15 cellular contexts compared by ENCODE assay signal in the genomic region with DNA sequence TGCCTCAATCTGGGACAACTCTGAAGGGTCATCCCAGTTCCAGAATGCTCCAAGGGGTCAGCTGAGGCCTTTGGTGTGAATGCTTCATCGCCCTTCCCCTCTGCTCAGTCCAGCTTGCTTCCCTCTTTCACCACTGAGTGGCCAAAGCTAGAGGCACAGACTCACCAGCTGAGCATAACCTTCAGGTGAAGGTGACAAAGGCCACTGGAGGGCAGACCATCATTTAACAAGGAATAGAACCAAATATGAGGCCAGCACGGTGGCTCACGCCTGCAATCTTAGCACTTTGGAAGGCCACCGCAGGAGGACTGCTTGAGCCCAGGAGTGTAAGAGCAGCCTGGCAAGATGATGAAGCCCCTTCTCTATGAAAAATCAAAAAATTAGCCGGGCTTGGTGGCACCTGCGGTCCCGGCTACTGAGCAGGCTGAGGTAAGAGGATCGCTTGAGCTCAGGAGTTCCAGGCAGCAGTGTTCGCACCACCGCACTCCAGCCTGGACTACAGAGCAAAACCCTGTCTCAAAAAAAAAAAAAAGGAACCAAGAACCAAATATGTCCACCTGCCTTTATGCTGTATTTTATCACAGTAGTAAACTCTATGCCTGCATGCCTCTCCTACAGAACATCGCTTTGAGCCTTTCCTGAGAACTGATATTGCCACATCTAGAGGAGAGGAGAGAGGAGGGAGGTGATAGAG. TPM values are rescaled to one million over a fixed set of nuclear protein-coding genes. Genes with fewer than 3 reads are reported as not detected.
DNase-seq lines count a peak whose midpoint lies in the region; ATAC-seq and TF ChIP-seq lines count a peak whose summit lies in the region.
"Had no signal": no experiment of that assay in that cellular context is flagged by ENCODE, and none has a peak within 500 bp of the region (broad histone marks: within the 10 kb centered on the region; RNA-seq: fewer than 3 reads in every experiment).

No MANE protein-coding gene starts in this region.

- peaks cover 37 to 54% of the 10 kb centered on the region in 2 donors for H3K36me3 Mint-ChIP-seq in CD14-positive monocyte
- H3K36me3 Mint-ChIP-seq: immature natural killer cell had no signal

- ATAC-seq in right lobe of liver, result peak; percentile 44 to 68 (median 46)
- no peak for ATAC-seq in GM18907 (IDR thresholded peaks at IDR 0.05; ENCODE audit: unreplicated experiment)
- no peak for ATAC-seq in GM18868 (IDR thresholded peaks at IDR 0.05; ENCODE audit: unreplicated experiment)

- no peak for DNase-seq in CD14-positive monocyte (ENCODE audit: low spot score)
- no peak for DNase-seq in GM13976 (ENCODE audit: low spot score)
- DNase-seq in SK-MEL-5 (ENCODE audit: low read depth, low spot score), result peak; percentile 28
- peak in 2 of 3 donors; percentile 43 to 59 for DNase-seq in right lobe of liver
- DNase-seq in activated CD4-positive, alpha-beta T cell treated with anti-CD3 and anti-CD28 coated beads for 4 hours, result no peak
- DNase-seq in foreskin fibroblast, result no peak
- DNase-seq: Calu3; immature natural killer cell; NCI-H2171 treated with DMSO at 0.1 percent for 48 hours; SIG-M5; stimulated activated CD8-positive, alpha-beta memory T cell treated with anti-CD3 and anti-CD28 coated beads, Interleukin-4, amount 100 ng/mL, for 48 hours had no signal

- in situ Hi-C loops in GM13976 (cut with MboI; ENCODE audit: low sequenced_read_pairs, unreplicated experiment), result no loop called here
- in situ Hi-C loops in SK-MEL-5 (cut with HindIII; ENCODE audit: low pct_unique_long_range_greater_than_20kb, low sequenced_read_pairs), result no loop called here

- no peaks in the 10 kb centered on the region for H3K9me3 Mint-ChIP-seq in CD14-positive monocyte
- H3K9me3 Mint-ChIP-seq: activated T-helper 1 cell treated with anti-CD3 and anti-CD28 coated beads, Interleukin-12 subunit alpha, Interleukin-12 subunit beta, Interleukin-2, Interleukin-4 antibody, amounts not matched to agents 30 ng/mL and 10 ng/mL and 1 ng/mL, durations not matched to agents 14 hours and 24 hours and 36 hours; immature natural killer cell; nephron had no signal

- peaks cover 36% of the 10 kb centered on the region for H3K4me1 Mint-ChIP-seq in CD14-positive monocyte

- WGBS in right lobe of liver (ENCODE audit: insufficient coverage, low coverage, low lambda C conversion rate, missing lambda C conversion rate), result 25% methylated on average over 4 of the region's 11 CpGs

- H3K36me3 ChIP-seq in right lobe of liver, result peaks cover 0 to 9% (median 0%) of the 10 kb centered on the region in 4 donors

- H3K4me1 ChIP-seq in right lobe of liver, result peaks cover 0 to 85% (median 27%) of the 10 kb centered on the region in 4 donors

- no peak for TF ChIP-seq POLR2A in right lobe of liver (IDR thresholded peaks at IDR 0.05)

- H3K4me3 Mint-ChIP-seq in CD14-positive monocyte, result no peak overlapping the region
- H3K4me3 Mint-ChIP-seq: activated T-helper 1 cell treated with anti-CD3 and anti-CD28 coated beads, Interleukin-12 subunit alpha, Interleukin-12 subunit beta, Interleukin-2, Interleukin-4 antibody, amounts not matched to agents 30 ng/mL and 10 ng/mL and 1 ng/mL, durations not matched to agents 14 hours and 24 hours and 36 hours; immature natural killer cell; nephron had no signal

- H3K27ac ChIP-seq in right lobe of liver, result peak overlapping the region in 2 of 3 donors; percentile 57 to 94

- TF ChIP-seq CTCF in CD14-positive monocyte (IDR thresholded peaks at IDR 0.05), result no peak
- peak; percentile 23 for TF ChIP-seq CTCF in GM13976 (IDR thresholded peaks at IDR 0.05; ENCODE audit: borderline replicate concordance, control extremely low read depth, extremely low read depth, insufficient read depth, missing control alignments)
- TF ChIP-seq CTCF in right lobe of liver (IDR thresholded peaks at IDR 0.05), result peak; percentile 30 to 59 (median 38)
- no peak for TF ChIP-seq CTCF in foreskin fibroblast (IDR thresholded peaks at IDR 0.05; ENCODE audit: low read depth, low read length)

- H3K4me3 ChIP-seq in right lobe of liver (no peak overlapping the region), foreskin fibroblast (ENCODE audit: low read depth in 1 of 2, low read length in 2 of 2) (no peak overlapping the region)

- no peaks in the 10 kb centered on the region for H3K27me3 Mint-ChIP-seq in CD14-positive monocyte (ENCODE audit: low read depth in 3 of 3)

- H3K9me3 ChIP-seq in right lobe of liver, result no peaks in the 10 kb centered on the region

- peak overlapping the region in 5 of 7 donors; percentile 21 to 79 (median 53) for H3K27ac Mint-ChIP-seq in CD14-positive monocyte
- H3K27ac Mint-ChIP-seq: activated T-helper 1 cell treated with anti-CD3 and anti-CD28 coated beads, Interleukin-12 subunit alpha, Interleukin-12 subunit beta, Interleukin-2, Interleukin-4 antibody, amounts not matched to agents 30 ng/mL and 10 ng/mL and 1 ng/mL, durations not matched to agents 14 hours and 24 hours and 36 hours; immature natural killer cell; nephron had no signal

- intact Hi-C loops in CD14-positive monocyte (cut with micrococcal nuclease), result loop anchor here in 1 of 2 donors (1.0 kb wide), 1 partner anchor 11 kb away; no protein-coding TSS in a partner anchor
- intact Hi-C loops in right lobe of liver (cut with DNase I), result loop anchor here in 1 of 2 donors (5.0 kb wide), 1 partner anchor 69 kb away; no protein-coding TSS in a partner anchor

- no peaks in the 10 kb centered on the region for H3K27me3 ChIP-seq in right lobe of liver

RNA-seq across cellular contexts. Expression of gene PRKAG2, which starts 13.4 kb away (rescaled TPM):
- polyA plus RNA-seq in CD14-positive monocyte, result 10 to 100 TPM; 29.2 to 30.9 TPM
- 6.1 and 8.8 TPM in 2 replicates for total RNA-seq in SK-MEL-5 (2014; rRNA removed; shearing (Covaris generic))
- 17.6 and 21.1 TPM in 2 replicates for polyA plus RNA-seq in SK-MEL-5 (2015; cell fraction: cytosol; rRNA removed)
- 15.3 and 33.3 TPM in 2 replicates for polyA plus RNA-seq in SK-MEL-5 (2015; cell fraction: nucleus; rRNA removed)
- total RNA-seq in right lobe of liver, result 10 to 100 TPM; 20.6 to 63.6 (median 29.5) TPM

Comparison
In these comparisons a context has a peak if more than half of its experiments do, and no peak if none do; other contexts are left out.
1. DNase-seq: peak in SK-MEL-5 (single experiment) and right lobe of liver (2 of 3); none in CD14-positive monocyte (single experiment), GM13976 (single experiment), activated CD4-positive, alpha-beta T cell treated with anti-CD3 and anti-CD28 coated beads for 4 hours (0 of 2) and foreskin fibroblast (0 of 2).
2. CTCF ChIP-seq: peak in GM13976 (single experiment) and right lobe of liver (4 of 4); none in CD14-positive monocyte (single experiment) and foreskin fibroblast (single experiment).
3. ATAC-seq: peak in right lobe of liver (4 of 4); none in GM18907 (single experiment) and GM18868 (single experiment).